Comparison of ENCODE assay signal across 17 cellular contexts in the genomic region with DNA sequence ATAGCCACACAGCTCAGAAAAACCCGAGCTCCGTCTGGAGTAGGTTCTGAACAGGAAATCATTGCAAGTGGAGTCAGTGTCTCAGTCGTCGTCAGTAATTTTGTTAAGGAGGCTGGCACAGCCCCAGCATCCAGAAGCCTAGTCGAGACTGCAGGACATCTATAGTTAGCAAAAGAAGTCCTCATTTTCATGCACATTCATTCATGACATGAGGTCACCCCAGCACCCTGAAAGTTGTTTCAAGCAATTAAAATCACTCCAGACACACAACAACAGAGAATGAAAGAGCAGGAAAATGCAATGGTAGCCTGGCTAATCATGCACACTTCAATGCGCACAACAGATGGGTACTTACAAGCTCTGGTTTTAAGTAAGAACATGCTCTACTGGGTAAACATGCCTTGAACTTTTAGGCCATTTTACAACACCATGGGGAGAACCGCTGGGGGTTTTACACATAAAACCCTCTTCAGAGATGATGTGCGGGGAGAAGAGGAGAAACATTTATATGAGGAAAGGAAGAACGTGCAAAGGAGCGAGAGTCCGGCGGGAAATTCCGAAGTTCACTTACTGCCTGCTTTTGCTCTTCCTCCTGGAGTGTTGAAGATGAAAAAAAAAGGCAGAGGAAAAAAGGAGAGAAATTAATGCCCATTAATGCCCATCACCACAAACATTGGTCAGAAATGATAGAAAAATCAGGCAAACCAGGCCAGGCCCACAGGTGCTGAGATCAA.
DNase-seq lines count a peak whose midpoint lies in the region; ATAC-seq and TF ChIP-seq lines count a peak whose summit lies in the region.
"Had no signal": no experiment of that assay in that cellular context is flagged by ENCODE, and none has a peak within 500 bp of the region (broad histone marks: within the 10 kb centered on the region; RNA-seq: fewer than 3 reads in every experiment).

No MANE protein-coding gene starts in this region.

- no peak overlapping the region for H2AFZ ChIP-seq in SU-DHL-6 (ENCODE audit: low read depth, low read length, severe bottlenecking)

- TF ChIP-seq CTCF in SU-DHL-6 (IDR thresholded peaks at IDR 0.05; ENCODE audit: insufficient read depth, low read length, poor library complexity, severe bottlenecking) = no peak

- no peaks in the 10 kb centered on the region for H3K36me3 ChIP-seq in SU-DHL-6 (ENCODE audit: low read length)
- H3K36me3 ChIP-seq: WERI-Rb-1 had no signal

- peak; percentile 22 for ATAC-seq in HG02852 (IDR thresholded peaks at IDR 0.05; ENCODE audit: unreplicated experiment)
- ATAC-seq in stimulated activated effector memory CD8-positive, alpha-beta T cell treated with anti-CD3 and anti-CD28 coated beads, Interleukin-12 subunit alpha, Interleukin-12 subunit beta, amount 100 ng/mL, for 72 hours = no peak
- no peak for ATAC-seq in HG02870 (IDR thresholded peaks at IDR 0.05; ENCODE audit: unreplicated experiment)

- H3K9me2 ChIP-seq in SU-DHL-6 (replicated peaks; ENCODE audit: insufficient read depth, low read length) = no peaks in the 10 kb centered on the region

- H3K4me1 Mint-ChIP-seq in T-helper 1 cell treated with Interleukin-12 subunit alpha and Interleukin-12 subunit beta and Interleukin-4 antibody, amounts not matched to agents 30 μg/mL and 1 μg/mL, for 36 hours (ENCODE audit: low read depth) = peaks cover 14% of the 10 kb centered on the region
- peaks cover 13% of the 10 kb centered on the region for H3K4me1 Mint-ChIP-seq in stimulated activated effector memory CD8-positive, alpha-beta T cell treated with anti-CD3 and anti-CD28 coated beads, Interleukin-12 subunit alpha, Interleukin-12 subunit beta, amount 100 ng/mL, for 72 hours

- H3K79me2 ChIP-seq in SU-DHL-6 (ENCODE audit: insufficient read depth, low read length) = no peaks in the 10 kb centered on the region

- H3K36me3 Mint-ChIP-seq in T-helper 1 cell treated with Interleukin-12 subunit alpha and Interleukin-12 subunit beta and Interleukin-4 antibody, amounts not matched to agents 30 μg/mL and 1 μg/mL, for 36 hours (ENCODE audit: low read depth) = peaks cover 17% of the 10 kb centered on the region
- peaks cover 11% of the 10 kb centered on the region for H3K36me3 Mint-ChIP-seq in stimulated activated effector memory CD8-positive, alpha-beta T cell treated with anti-CD3 and anti-CD28 coated beads, Interleukin-12 subunit alpha, Interleukin-12 subunit beta, amount 100 ng/mL, for 72 hours

- H3K9me3 Mint-ChIP-seq in T-helper 1 cell treated with Interleukin-12 subunit alpha and Interleukin-12 subunit beta and Interleukin-4 antibody, amounts not matched to agents 30 μg/mL and 1 μg/mL, for 36 hours = peaks cover 8% of the 10 kb centered on the region
- H3K9me3 Mint-ChIP-seq in stimulated activated effector memory CD8-positive, alpha-beta T cell treated with anti-CD3 and anti-CD28 coated beads, Interleukin-12 subunit alpha, Interleukin-12 subunit beta, amount 100 ng/mL, for 72 hours = no peaks in the 10 kb centered on the region

- H3K27me3 ChIP-seq in SU-DHL-6 (ENCODE audit: low read length) = no peaks in the 10 kb centered on the region
- H3K27me3 ChIP-seq: tibial nerve had no signal

- H3K27ac Mint-ChIP-seq in T-helper 1 cell treated with Interleukin-12 subunit alpha and Interleukin-12 subunit beta and Interleukin-4 antibody, amounts not matched to agents 30 μg/mL and 1 μg/mL, for 36 hours = peak overlapping the region; percentile 29
- peak overlapping the region; percentile 65 for H3K27ac Mint-ChIP-seq in stimulated activated effector memory CD8-positive, alpha-beta T cell treated with anti-CD3 and anti-CD28 coated beads, Interleukin-12 subunit alpha, Interleukin-12 subunit beta, amount 100 ng/mL, for 72 hours

- peak overlapping the region; percentile 30 for H3K9ac ChIP-seq in SU-DHL-6 (ENCODE audit: low read length)

- H3K4me2 ChIP-seq in SU-DHL-6 (ENCODE audit: low read depth, low read length, poor library complexity, severe bottlenecking) = peak overlapping the region; percentile 60

- peak overlapping the region; percentile 13 for H3K4me3 ChIP-seq in SU-DHL-6 (ENCODE audit: insufficient read depth, low read length, poor library complexity, severe bottlenecking)
- H3K4me3 ChIP-seq: coronary artery, tibial nerve had no signal

- no peaks in the 10 kb centered on the region for H3K9me3 ChIP-seq in SU-DHL-6 (ENCODE audit: insufficient read depth, low read length)
- H3K9me3 ChIP-seq: tibial nerve had no signal

- H4K20me1 ChIP-seq in SU-DHL-6 (ENCODE audit: low read depth, low read length) = no peaks in the 10 kb centered on the region

- H3K4me3 Mint-ChIP-seq in T-helper 1 cell treated with Interleukin-12 subunit alpha and Interleukin-12 subunit beta and Interleukin-4 antibody, amounts not matched to agents 30 μg/mL and 1 μg/mL, for 36 hours = no peak overlapping the region
- H3K4me3 Mint-ChIP-seq in stimulated activated effector memory CD8-positive, alpha-beta T cell treated with anti-CD3 and anti-CD28 coated beads, Interleukin-12 subunit alpha, Interleukin-12 subunit beta, amount 100 ng/mL, for 72 hours = no peak overlapping the region

- peaks cover 45% of the 10 kb centered on the region for H3F3A ChIP-seq in SU-DHL-6 (ENCODE audit: insufficient read depth)

- no peaks in the 10 kb centered on the region for H3K27me3 Mint-ChIP-seq in T-helper 1 cell treated with Interleukin-12 subunit alpha and Interleukin-12 subunit beta and Interleukin-4 antibody, amounts not matched to agents 30 μg/mL and 1 μg/mL, for 36 hours (ENCODE audit: low read depth)

- H3K27ac ChIP-seq in SU-DHL-6 (ENCODE audit: low read depth, low read length) = peak overlapping the region; percentile 91
- H3K27ac ChIP-seq: coronary artery, WERI-Rb-1 had no signal

- DNase-seq in T-helper 1 cell (no peak), GF-D8 (lab: John Stamatoyannopoulos, UW) (no peak), NCI-H1417 treated with DMSO at 0.1 percent for 48 hours (lab: John Stamatoyannopoulos, UW) (no peak)
- no peak for DNase-seq in stimulated activated effector memory CD8-positive, alpha-beta T cell treated with anti-CD3 and anti-CD28 coated beads, Interleukin-12 subunit alpha, Interleukin-12 subunit beta, amount 100 ng/mL, for 72 hours (ENCODE audit: low spot score in 2 of 2)
- DNase-seq: amniotic stem cell; COR-L47; NCI-H1105; NCI-H774; Right ventricle myocardium superior; stimulated activated CD4-positive, alpha-beta T cell treated with anti-CD3 and anti-CD28 coated beads, Interleukin-12 subunit alpha, Interleukin-12 subunit beta, amount 100 ng/mL, for 4 hours; WERI-Rb-1 had no signal
